9 cellular contexts compared by ENCODE assay signal in genomic region chr5:125006011-125006685, GRCh38.
DNase-seq lines count a peak whose midpoint lies in the region; ATAC-seq and TF ChIP-seq lines count a peak whose summit lies in the region.
"Had no signal": no experiment of that assay in that cellular context is flagged by ENCODE, and none has a peak within 500 bp of the region (broad histone marks: within the 10 kb centered on the region; RNA-seq: fewer than 3 reads in every experiment).

No MANE protein-coding gene starts in this region.

- CTCF ChIA-PET in HEK293T (lab: Yijun Ruan, JAX) (interaction anchor here (0.5 kb wide), 1 partner anchor 271 kb away, joined by 3 read pairs; no protein-coding TSS in a partner anchor), mammary epithelial cell (lab: Charles Lee; ENCODE audit: low non-redundant PET) (no interaction called here)

- H3K27ac ChIP-seq in KMS-11, result no peak overlapping the region
- no peak overlapping the region for H3K27ac ChIP-seq in iPS-18a (ENCODE audit: low read length)
- H3K27ac ChIP-seq in mammary epithelial cell (ENCODE audit: insufficient read depth, low read depth, low read length), result no peak overlapping the region
- H3K27ac ChIP-seq in suprapubic skin, result no peak overlapping the region
- H3K27ac ChIP-seq: skin epidermis had no signal

- H3K9me3 ChIP-seq in iPS-18a (ENCODE audit: control insufficient read depth, low read depth, low read length) (no peaks in the 10 kb centered on the region), mammary epithelial cell (replicated peaks; ENCODE audit: insufficient read depth, low read length) (no peaks in the 10 kb centered on the region), suprapubic skin (no peaks in the 10 kb centered on the region)

- H3K4me3 ChIP-seq in KMS-11 (IDR thresholded peaks at IDR 0.05; ENCODE audit: insufficient read depth, low read depth, low read length) (no peak overlapping the region), iPS-18a (ENCODE audit: low read length) (peak overlapping the region; percentile 29), mammary epithelial cell (replicated peaks in 1 of 3; ENCODE audit: insufficient read depth in 1 of 3, low read depth in 2 of 3, low read length in 3 of 3) (no peak overlapping the region), suprapubic skin (no peak overlapping the region)
- H3K4me3 ChIP-seq: skin epidermis had no signal

- WGBS in mammary epithelial cell (ENCODE audit: low coverage, missing lambda C conversion rate), result 72% methylated on average over 5 of the region's 5 CpGs
- WGBS in suprapubic skin, result 71% methylated on average over 5 of the region's 5 CpGs

- POLR2A ChIA-PET in HEK293T (lab: Yijun Ruan, JAX), result no interaction called here

- DNase-seq in HEK293T (ENCODE audit: extremely low spot score) (peak; percentile 60), mammary epithelial cell (no peak), nucleus accumbens (lab: John Stamatoyannopoulos, UW) (no peak), amygdala (lab: John Stamatoyannopoulos, UW) (no peak), suprapubic skin (ENCODE audit: low spot score in 2 of 2) (no peak)

- H2AFZ ChIP-seq in KMS-11 (ENCODE audit: low read depth), result no peak overlapping the region
- no peak overlapping the region for H2AFZ ChIP-seq in mammary epithelial cell (ENCODE audit: low read depth, low read length)

- TF ChIP-seq POLR2A in suprapubic skin (IDR thresholded peaks at IDR 0.05), result no peak

- ATAC-seq in GM18867 (IDR thresholded peaks at IDR 0.05; ENCODE audit: unreplicated experiment), result peak; percentile 54

- dilution Hi-C loops in mammary epithelial cell (cut with HindIII; ENCODE audit: low sequenced_read_pairs), result no loop called here

- TF ChIP-seq EP300 in suprapubic skin (IDR thresholded peaks at IDR 0.05), result no peak

- 0 out of 2 replicates have a peak overlapping the region, but pooled peaks have one; percentile 17 for H3K4me2 ChIP-seq in KMS-11
- H3K4me2 ChIP-seq in mammary epithelial cell (ENCODE audit: insufficient read depth, low read depth, low read length), result no peak overlapping the region

- BruUV-seq in mammary epithelial cell (replicated peaks; lab: Mats Ljungman, UMichigan), result no TSS peak

- H3K9ac ChIP-seq in KMS-11 (no peak overlapping the region), iPS-18a (ENCODE audit: low read length) (no peak overlapping the region), mammary epithelial cell (ENCODE audit: insufficient read depth, low read length) (no peak overlapping the region)

- H3K79me2 ChIP-seq in KMS-11 (ENCODE audit: insufficient read depth, low read depth) (no peaks in the 10 kb centered on the region), mammary epithelial cell (ENCODE audit: insufficient read depth, low read length) (no peaks in the 10 kb centered on the region)

- no peaks in the 10 kb centered on the region for H4K20me1 ChIP-seq in KMS-11 (ENCODE audit: insufficient read depth)
- H4K20me1 ChIP-seq in mammary epithelial cell (ENCODE audit: insufficient read depth, low read length), result no peaks in the 10 kb centered on the region

- H3K4me1 ChIP-seq in KMS-11 (ENCODE audit: low read depth, poor library complexity, severe bottlenecking), result peaks cover 11% of the 10 kb centered on the region
- H3K4me1 ChIP-seq in iPS-18a (ENCODE audit: control insufficient read depth, low read depth, low read length), result peaks cover 63% of the 10 kb centered on the region
- H3K4me1 ChIP-seq in mammary epithelial cell (ENCODE audit: insufficient read depth, low read length), result no peaks in the 10 kb centered on the region
- no peaks in the 10 kb centered on the region for H3K4me1 ChIP-seq in suprapubic skin

- in situ Hi-C loops in mammary epithelial cell (cut with MboI; ENCODE audit: low sequenced_read_pairs in 2 of 2), result no loop called here

- H3K27me3 ChIP-seq in KMS-11 (ENCODE audit: insufficient read depth, low read depth) (no peaks in the 10 kb centered on the region), iPS-18a (ENCODE audit: control insufficient read depth, insufficient read depth, low read length) (no peaks in the 10 kb centered on the region), mammary epithelial cell (ENCODE audit: insufficient read depth, low read length) (no peaks in the 10 kb centered on the region), suprapubic skin (no peaks in the 10 kb centered on the region)

- intact Hi-C loops in mammary epithelial cell (cut with micrococcal nuclease), result no loop called here

- TF ChIP-seq CTCF in KMS-11 (conservative IDR thresholded peaks at IDR 0.05; ENCODE audit: low read depth, low read length) (no peak), mammary epithelial cell (conservative IDR thresholded peaks at IDR 0.05 in 1 of 2, IDR thresholded peaks at IDR 0.05 in 1 of 2; ENCODE audit: extremely low read depth in 1 of 2, insufficient read depth in 1 of 2, low read depth in 1 of 2, low read length in 2 of 2) (no peak), suprapubic skin (IDR thresholded peaks at IDR 0.05) (no peak)

- H3K36me3 ChIP-seq in KMS-11 (ENCODE audit: insufficient read depth) (no peaks in the 10 kb centered on the region), iPS-18a (ENCODE audit: control insufficient read depth, low read depth, low read length) (no peaks in the 10 kb centered on the region), mammary epithelial cell (ENCODE audit: insufficient read depth, low read length) (no peaks in the 10 kb centered on the region), suprapubic skin (no peaks in the 10 kb centered on the region)

TF ChIP-seq in HEK293T, 16 proteins besides CTCF, POLR2A, EP300 and RAD21:
- TF ChIP-seq NFRKB (IDR thresholded peaks at IDR 0.05), result no peak
- TF ChIP-seq SUZ12 (IDR thresholded peaks at IDR 0.05), result no peak
- TF ChIP-seq HDGF (IDR thresholded peaks at IDR 0.05; ENCODE audit: borderline replicate concordance), result no peak
- peak; percentile 83 for TF ChIP-seq PKNOX1 (IDR thresholded peaks at IDR 0.05)
- peak; percentile 87 for TF ChIP-seq ZNF384 (IDR thresholded peaks at IDR 0.05)
- peak; percentile 93 for TF ChIP-seq CTBP1 (IDR thresholded peaks at IDR 0.05; ENCODE audit: borderline replicate concordance)
- 0 out of 2 replicates have a peak, but pooled peaks have one; percentile 60 for TF ChIP-seq FOXK2 (IDR thresholded peaks at IDR 0.05)
